1 cellular context compared by ENCODE assay signal in the genomic region with DNA sequence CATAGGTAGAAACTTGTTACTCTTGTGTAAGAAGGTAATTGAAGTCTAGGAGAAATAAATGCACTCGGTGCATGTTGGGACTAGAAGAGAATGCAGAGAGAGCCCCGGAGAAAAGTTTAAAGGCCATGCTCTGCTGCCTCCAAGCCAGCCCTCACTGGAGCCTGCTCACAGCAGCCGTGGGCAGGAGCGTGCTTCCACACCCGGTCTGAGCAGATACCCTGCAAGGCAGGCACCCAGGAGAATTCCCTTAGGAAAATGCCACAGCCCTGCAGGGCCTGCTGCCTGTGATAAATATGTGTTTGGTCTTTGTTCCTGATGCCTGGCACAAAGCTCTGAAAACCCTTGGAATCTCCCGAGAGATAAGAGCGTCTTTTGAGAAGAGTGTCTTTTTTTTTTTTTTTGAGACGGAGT.
TF ChIP-seq lines count a peak whose summit lies in the region.

No MANE protein-coding gene starts in this region.

TF ChIP-seq in IMR-90, 13 proteins besides CTCF, POLR2A, EP300 and RAD21:
- no peak for TF ChIP-seq MXI1 (IDR thresholded peaks at IDR 0.05; ENCODE audit: borderline replicate concordance, low read depth, low read length)
- no peak for TF ChIP-seq MAFK (IDR thresholded peaks at IDR 0.05; ENCODE audit: low read depth, low read length)
- TF ChIP-seq CHD1 (IDR thresholded peaks at IDR 0.05; ENCODE audit: low read depth, low read length), result no peak
- TF ChIP-seq SMC3 (IDR thresholded peaks at IDR 0.05; ENCODE audit: low read depth, low read length), result no peak
- no peak for TF ChIP-seq RCOR1 (IDR thresholded peaks at IDR 0.05; ENCODE audit: insufficient replicate concordance, low read length)
- no peak for TF ChIP-seq CEBPB (IDR thresholded peaks at IDR 0.05; ENCODE audit: low read depth, low read length)
- TF ChIP-seq, protein P1, sequence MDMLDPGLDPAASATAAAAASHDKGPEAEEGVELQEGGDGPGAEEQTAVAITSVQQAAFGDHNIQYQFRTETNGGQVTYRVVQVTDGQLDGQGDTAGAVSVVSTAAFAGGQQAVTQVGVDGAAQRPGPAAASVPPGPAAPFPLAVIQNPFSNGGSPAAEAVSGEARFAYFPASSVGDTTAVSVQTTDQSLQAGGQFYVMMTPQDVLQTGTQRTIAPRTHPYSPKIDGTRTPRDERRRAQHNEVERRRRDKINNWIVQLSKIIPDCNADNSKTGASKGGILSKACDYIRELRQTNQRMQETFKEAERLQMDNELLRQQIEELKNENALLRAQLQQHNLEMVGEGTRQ (IDR thresholded peaks at IDR 0.05; ENCODE audit: low read depth, low read length), result no peak
- TF ChIP-seq FOS (IDR thresholded peaks at IDR 0.05; ENCODE audit: low read depth, low read length), result no peak
- TF ChIP-seq BHLHE40 (IDR thresholded peaks at IDR 0.05; ENCODE audit: low read depth, low read length), result no peak
- TF ChIP-seq RFX5 (IDR thresholded peaks at IDR 0.05; ENCODE audit: low read depth, low read length), result no peak
